In genomic region chr17:78753316-78754250, GRCh38 we compare ENCODE assay signal across 1 cellular context.
TF ChIP-seq lines count a peak whose summit lies in the region.

No MANE protein-coding gene starts in this region.

TF ChIP-seq in IMR-90, 13 proteins besides CTCF, POLR2A, EP300 and RAD21:
- no peak for TF ChIP-seq SMC3 (IDR thresholded peaks at IDR 0.05; ENCODE audit: low read depth, low read length)
- TF ChIP-seq FOS (IDR thresholded peaks at IDR 0.05; ENCODE audit: low read depth, low read length): no peak
- TF ChIP-seq BHLHE40 (IDR thresholded peaks at IDR 0.05; ENCODE audit: low read depth, low read length): no peak
- TF ChIP-seq ELK1 (IDR thresholded peaks at IDR 0.05; ENCODE audit: borderline replicate concordance, low read depth, low read length): no peak
- TF ChIP-seq MAFK (IDR thresholded peaks at IDR 0.05; ENCODE audit: low read depth, low read length): no peak
- no peak for TF ChIP-seq RFX5 (IDR thresholded peaks at IDR 0.05; ENCODE audit: low read depth, low read length)
- TF ChIP-seq CEBPB (IDR thresholded peaks at IDR 0.05; ENCODE audit: low read depth, low read length): no peak
- no peak for TF ChIP-seq MXI1 (IDR thresholded peaks at IDR 0.05; ENCODE audit: borderline replicate concordance, low read depth, low read length)
- TF ChIP-seq CHD1 (IDR thresholded peaks at IDR 0.05; ENCODE audit: low read depth, low read length): no peak
- no peak for TF ChIP-seq RCOR1 (IDR thresholded peaks at IDR 0.05; ENCODE audit: insufficient replicate concordance, low read length)
- TF ChIP-seq NFE2L2 (IDR thresholded peaks at IDR 0.05; ENCODE audit: low read depth, low read length): no peak
- no peak for TF ChIP-seq USF2 (IDR thresholded peaks at IDR 0.05; ENCODE audit: low read depth, low read length)
- no peak for TF ChIP-seq MAZ (IDR thresholded peaks at IDR 0.05; ENCODE audit: borderline replicate concordance, low read depth, low read length)
TF ChIP-seq in IMR-90: peak in this region for 0.
